In the genomic region with DNA sequence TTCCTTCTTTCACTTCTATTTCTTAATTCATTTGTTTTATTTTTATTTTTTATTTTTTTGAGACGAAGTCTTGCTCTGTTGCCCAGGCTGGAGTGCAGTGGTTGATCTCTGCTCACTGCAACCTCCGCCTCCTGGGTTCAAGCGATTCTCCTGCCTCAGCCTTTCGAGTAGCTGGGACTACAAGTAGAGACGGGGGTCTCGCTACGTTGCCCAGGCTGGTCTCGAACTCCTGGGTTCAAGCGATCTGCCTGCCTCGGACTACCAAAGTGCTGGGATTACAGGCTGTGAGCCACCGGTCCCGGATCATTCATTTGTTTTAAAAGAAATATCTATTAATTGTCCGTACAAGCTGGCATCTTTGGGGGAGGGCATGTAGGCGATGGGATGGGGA, we compare ENCODE assay signal across 11 cellular contexts. TPM values are rescaled to one million over a fixed set of nuclear protein-coding genes. Genes with fewer than 3 reads are reported as not detected.
DNase-seq lines count a peak whose midpoint lies in the region; ATAC-seq, FAIRE-seq and TF ChIP-seq lines count a peak whose summit lies in the region.
"Had no signal": no experiment of that assay in that cellular context is flagged by ENCODE, and none has a peak within 500 bp of the region (broad histone marks: within the 10 kb centered on the region; RNA-seq: fewer than 3 reads in every experiment).

No MANE protein-coding gene starts in this region.

- H2AFZ ChIP-seq in DND-41 (ENCODE audit: low read depth, low read length) (peak overlapping the region; percentile 55; the same call in 1 of the 2 replicates), OCI-LY1 (ENCODE audit: low read length) (no peak overlapping the region), H1 (ENCODE audit: low read length) (no peak overlapping the region)

- no peak overlapping the region for H2BK120ac ChIP-seq in H1 (replicated peaks; ENCODE audit: low read depth, low read length)

- peaks cover 23% of the 10 kb centered on the region for H3K79me2 ChIP-seq in DND-41 (ENCODE audit: insufficient read depth, low read length)
- no peaks in the 10 kb centered on the region for H3K79me2 ChIP-seq in OCI-LY1 (ENCODE audit: insufficient read depth, low read length)
- H3K79me2 ChIP-seq in H1 (ENCODE audit: control insufficient read depth in 1 of 2, insufficient read depth in 2 of 2, low read length in 2 of 2) = peaks cover 0 to 10% of the 10 kb centered on the region in 2 experiments; a peak in 1 of 4 replicates

- WGBS in H1 (ENCODE audit: extremely low coverage in 1 of 2, insufficient coverage in 1 of 2, insufficient read length in 1 of 2, insufficient replicate concordance in 2 of 2, low coverage in 1 of 2, low lambda C conversion rate in 2 of 2, missing lambda C conversion rate in 1 of 2), 2 experiments = 86% methylated on average over 14 of the region's 14 CpGs; no CpG with 5 or more reads in 1 of the 2 experiments
- 81 to 83% (median 82%) methylated on average over 14 of the region's 14 CpGs for WGBS in psoas muscle, 3 donors

- peaks cover 7% of the 10 kb centered on the region; the same call in 1 of the 2 replicates for H3K79me1 ChIP-seq in H1 (ENCODE audit: low read depth, low read length)

- H2BK5ac ChIP-seq in H1 (ENCODE audit: low read depth, low read length) = no peak overlapping the region

- no peaks in the 10 kb centered on the region for H3K27me3 ChIP-seq in DND-41 (ENCODE audit: insufficient read depth, low read length, poor library complexity)
- 0 out of 2 replicates have a peak, but pooled peaks cover 6% of the 10 kb centered on the region for H3K27me3 ChIP-seq in OCI-LY1 (ENCODE audit: insufficient read depth, low read length)
- H3K27me3 ChIP-seq in H1 (replicated peaks in 1 of 4; ENCODE audit: control insufficient read depth in 3 of 4, extremely low read depth in 1 of 4, insufficient read depth in 3 of 4, low read length in 3 of 4) = peaks cover 0 to 3% (median 0%) of the 10 kb centered on the region in 4 experiments; a peak in 2 of 7 replicates
- H3K27me3 ChIP-seq in psoas muscle (ENCODE audit: insufficient read depth in 3 of 3, low read length in 2 of 3) = peaks cover 0 to 14% (median 8%) of the 10 kb centered on the region in 3 donors

- H2AK5ac ChIP-seq in H1 (ENCODE audit: low read depth, low read length) = peak overlapping the region; percentile 76; the same call in 1 of the 2 replicates

- H3K9me3 ChIP-seq in DND-41 (ENCODE audit: insufficient read depth, low read length, severe bottlenecking) = no peaks in the 10 kb centered on the region
- no peaks in the 10 kb centered on the region for H3K9me3 ChIP-seq in OCI-LY1 (ENCODE audit: low read length)
- no peaks in the 10 kb centered on the region for H3K9me3 ChIP-seq in H1 (ENCODE audit: insufficient read depth in 2 of 2, low read depth in 1 of 2, low read length in 1 of 2)
- no peaks in the 10 kb centered on the region for H3K9me3 ChIP-seq in psoas muscle

- H3K36me3 ChIP-seq in DND-41 (ENCODE audit: insufficient read depth, low read length) = peaks cover 20% of the 10 kb centered on the region
- H3K36me3 ChIP-seq in OCI-LY1 (ENCODE audit: insufficient read depth, low read length) = peaks cover 12% of the 10 kb centered on the region; the same call in 1 of the 2 replicates
- H3K36me3 ChIP-seq in H1 (ENCODE audit: control insufficient read depth in 2 of 4, insufficient read depth in 4 of 4, low read length in 3 of 4) = peaks cover 0 to 2% (median under 1%) of the 10 kb centered on the region in 4 experiments; a peak in 2 of 8 replicates
- peaks cover 0 to 5% of the 10 kb centered on the region in 2 donors for H3K36me3 ChIP-seq in psoas muscle (ENCODE audit: insufficient read depth in 1 of 2, low read depth in 1 of 2)

- H3K4me3 ChIP-seq in DND-41 (ENCODE audit: low read depth in 1 of 2, low read length in 2 of 2) = peak overlapping the region in 1 of 2 experiments; percentile 79; a peak in 2 of 4 replicates
- H3K4me3 ChIP-seq in OCI-LY1 (ENCODE audit: low read depth, low read length, poor library complexity, severe bottlenecking) = peak overlapping the region; percentile 76
- peak overlapping the region in 2 of 4 experiments; percentile 57 to 80; a peak in 1 of 8 replicates for H3K4me3 ChIP-seq in H1 (ENCODE audit: extremely low read depth in 1 of 4, insufficient read depth in 2 of 4, low read depth in 3 of 4, low read length in 4 of 4)
- peak overlapping the region; percentile 73 for H3K4me3 ChIP-seq in psoas muscle

- no peak overlapping the region for H3K27ac ChIP-seq in DND-41 (ENCODE audit: low read length)
- no peak overlapping the region for H3K27ac ChIP-seq in OCI-LY1 (ENCODE audit: low read depth, low read length, poor library complexity, severe bottlenecking)
- no peak overlapping the region for H3K27ac ChIP-seq in H1 (ENCODE audit: low read depth, low read length)
- H3K27ac ChIP-seq in psoas muscle = peak overlapping the region; percentile 73
- no peak overlapping the region for H3K27ac ChIP-seq in substantia nigra (ENCODE audit: low read depth, low read length, poor library complexity, severe bottlenecking)

- FAIRE-seq in H1 (lab: Jason Lieb, UNC) = no peak

- intact Hi-C loops in psoas muscle (cut with DNase I) = loop anchor here (5.0 kb wide), 2 partner anchors 41 to 71 kb away; no protein-coding TSS in a partner anchor

- H2BK20ac ChIP-seq in H1 (ENCODE audit: low read length) = no peak overlapping the region

- H3K4me2 ChIP-seq in DND-41 (ENCODE audit: insufficient read depth, low read length) (peak overlapping the region; percentile 78), OCI-LY1 (ENCODE audit: low read length) (peak overlapping the region; percentile 91), H1 (ENCODE audit: insufficient read depth in 1 of 2, low read depth in 2 of 2, low read length in 2 of 2) (peak overlapping the region in 1 of 2 experiments; percentile 50; a peak in 1 of 4 replicates)

- TF ChIP-seq EP300 in H1 (IDR thresholded peaks at IDR 0.05; ENCODE audit: borderline replicate concordance in 1 of 2, low read depth in 2 of 2, low read length in 2 of 2) = no peak

- no peak for TF ChIP-seq POLR2A in H1 (IDR thresholded peaks at IDR 0.05; ENCODE audit: control extremely low read depth in 1 of 2, low read depth in 2 of 2, low read length in 2 of 2)
- TF ChIP-seq POLR2A in GM18505 (IDR thresholded peaks at IDR 0.05; ENCODE audit: borderline replicate concordance, extremely low read depth, insufficient read depth, insufficient read length) = no peak

- H3K23ac ChIP-seq in H1 (ENCODE audit: insufficient read length) = no peak overlapping the region

- H3K23me2 ChIP-seq in H1 (ENCODE audit: low read depth, low read length) = peaks cover 11% of the 10 kb centered on the region

- H3K9me2 ChIP-seq in OCI-LY1 (ENCODE audit: low read depth, low read length) = no peaks in the 10 kb centered on the region

- no peak overlapping the region for H3K18ac ChIP-seq in H1 (ENCODE audit: extremely low read depth, low read length)

- H3K9ac ChIP-seq in DND-41 (ENCODE audit: low read depth, low read length) (peak overlapping the region; percentile 64; the same call in 1 of the 2 replicates), OCI-LY1 (ENCODE audit: low read length) (no peak overlapping the region), H1 (replicated peaks in 1 of 4; ENCODE audit: extremely low read depth in 1 of 4, low read depth in 3 of 4, low read length in 3 of 4) (no peak overlapping the region)

- CTCF ChIA-PET in H1 (lab: Charles Lee; ENCODE audit: partially characterized antibody) = interaction anchor here (1.2 to 19.0 kb wide), 2 partner anchors 41 to 203 kb away, joined by 3 to 330 read pairs; a partner anchor contains a TSS

- H4K8ac ChIP-seq in H1 (ENCODE audit: extremely low read depth, insufficient read depth, low read length) = no peak overlapping the region; the same call in 1 of the 2 replicates

- POLR2A ChIA-PET in H1 (lab: Charles Lee; ENCODE audit: partially characterized antibody) = interaction anchor here (1.1 to 12.0 kb wide), 3 partner anchors 12 to 74 kb away, joined by 3 to 138 read pairs (median 74); a partner anchor contains a TSS

- no peak overlapping the region for H3K4ac ChIP-seq in H1 (replicated peaks; ENCODE audit: insufficient read length, low read depth, low read length)

- peak overlapping the region; percentile 77; the same call in 1 of the 2 replicates for H2BK12ac ChIP-seq in H1 (ENCODE audit: low read depth, low read length)

- H3K56ac ChIP-seq in H1 (replicated peaks; ENCODE audit: insufficient read length, low read depth, low read length) = no peak overlapping the region

- no peak for TF ChIP-seq RAD21 in H1 (IDR thresholded peaks at IDR 0.05 in 1 of 2, conservative IDR thresholded peaks at IDR 0.05 in 1 of 2; ENCODE audit: low read depth in 2 of 2, low read length in 2 of 2)

- DNase-seq in DND-41 (no peak), H1 (ENCODE audit: low read depth in 1 of 2, low spot score in 2 of 2) (no peak), psoas muscle (peak in 1 of 2 donors; percentile 36), substantia nigra (lab: John Stamatoyannopoulos, UW) (no peak), DMS153 (lab: John Stamatoyannopoulos, UW) (no peak)
- DNase-seq: SIG-M5 had no signal

- H2BK15ac ChIP-seq in H1 (ENCODE audit: low read length) = 0 out of 2 replicates have a peak overlapping the region, but pooled peaks have one; percentile 29

- H3F3A ChIP-seq in OCI-LY1 (ENCODE audit: insufficient read depth, low read length) = no peaks in the 10 kb centered on the region

- no peak overlapping the region for H4K5ac ChIP-seq in H1 (ENCODE audit: insufficient read length, low read depth, low read length)

- TF ChIP-seq CTCF in DND-41 (IDR thresholded peaks at IDR 0.05; ENCODE audit: borderline replicate concordance, extremely low read depth, low read length, poor library complexity, severe bottlenecking) (no peak), OCI-LY1 (IDR thresholded peaks at IDR 0.05; ENCODE audit: low read length) (no peak), H1 (IDR thresholded peaks at IDR 0.05; ENCODE audit: control extremely low read depth in 1 of 3, insufficient read depth in 1 of 3, low read depth in 1 of 3, low read length in 3 of 3) (no peak), psoas muscle (IDR thresholded peaks at IDR 0.05) (no peak)

- ATAC-seq in DND-41 (ENCODE audit: insufficient read depth, low read depth) = no peak
- no peak for ATAC-seq in psoas muscle
- no peak for ATAC-seq in GM21723 (IDR thresholded peaks at IDR 0.05; ENCODE audit: unreplicated experiment)
- ATAC-seq in GM18505 (IDR thresholded peaks at IDR 0.05; ENCODE audit: unreplicated experiment) = no peak

- H3K4me1 ChIP-seq in DND-41 (ENCODE audit: insufficient read depth, low read length) (peaks cover 33% of the 10 kb centered on the region), OCI-LY1 (ENCODE audit: insufficient read depth, low read length, severe bottlenecking) (peaks cover 43% of the 10 kb centered on the region), H1 (replicated peaks in 1 of 4; ENCODE audit: control insufficient read depth in 3 of 4, insufficient read depth in 4 of 4, low read length in 3 of 4) (peaks cover 12 to 43% (median 21%) of the 10 kb centered on the region in 4 experiments), psoas muscle (peaks cover 15% of the 10 kb centered on the region)

- no peak overlapping the region for H3K14ac ChIP-seq in H1 (ENCODE audit: insufficient read length)

- peak overlapping the region; percentile 58 for H4K91ac ChIP-seq in H1 (replicated peaks; ENCODE audit: insufficient read length, low read length)

- H4K20me1 ChIP-seq in DND-41 (ENCODE audit: insufficient read depth, low read length) (peaks cover 25% of the 10 kb centered on the region), OCI-LY1 (ENCODE audit: insufficient read depth, low read length) (no peaks in the 10 kb centered on the region), H1 (replicated peaks in 1 of 2; ENCODE audit: control insufficient read depth in 1 of 2, insufficient read depth in 2 of 2, low read length in 2 of 2) (peaks cover 1 to 5% of the 10 kb centered on the region in 2 experiments)

RNA-seq across cellular contexts. Expression of a gene that starts 0.5 kb away (rescaled TPM):
- 10.8 and 13.5 TPM in 2 replicates for total RNA-seq in H1 (2021; fragmentation: NEBNext Ultra II Directional; extraction: Animal tissue kit (Norgen Biotek cat#: 25700))
- polyA plus RNA-seq in H1 (2011; rRNA removed) (19.2 and 22.9 TPM in 2 replicates), psoas muscle (1 to 10 TPM; 2.8 to 5.2 (median 4.0) TPM)
- polyA plus RNA-seq in H1 (2011; cell fraction: cytosol; rRNA removed) = 18.8 TPM
- polyA plus RNA-seq in H1 (2011; cell fraction: nucleus; rRNA removed) = 14.3 TPM
- polyA plus RNA-seq in H1 (2012, experiment 1 of 2) = 12.7 to 17.1 TPM (median 13.6 TPM) in 4 replicates
- polyA plus RNA-seq in H1 (2012, experiment 2 of 2) = 17.0 TPM
- polyA plus RNA-seq in H1 (2013, experiment 1 of 2) = 6.2 TPM
- 7.5 TPM for polyA plus RNA-seq in H1 (2013, experiment 2 of 2)
- 7.0 and 9.3 TPM in 2 replicates for polyA minus RNA-seq in H1 (2011; rRNA and poly(A)+ RNA removed)
- 7.8 TPM for polyA minus RNA-seq in H1 (2011; cell fraction: cytosol; rRNA and poly(A)+ RNA removed)
- polyA minus RNA-seq in H1 (2011; cell fraction: nucleus; rRNA and poly(A)+ RNA removed) = 12.2 TPM
- 1 to 10 TPM; 2.1 to 5.0 (median 3.0) TPM for total RNA-seq in psoas muscle

RNA-seq across cellular contexts. Expression of a gene that starts 4.4 kb away (rescaled TPM):
- total RNA-seq in H1 (2021; fragmentation: NEBNext Ultra II Directional; extraction: Animal tissue kit (Norgen Biotek cat#: 25700)) = 15.5 and 15.7 TPM in 2 replicates
- polyA plus RNA-seq in H1 (2011; rRNA removed) (8.0 and 11.6 TPM in 2 replicates), psoas muscle (under 1 TPM in 2 of 3 donors, not detected in 1; 0.04 to 0.07 TPM)
- polyA plus RNA-seq in H1 (2011; cell fraction: cytosol; rRNA removed) = 9.9 TPM
- polyA plus RNA-seq in H1 (2011; cell fraction: nucleus; rRNA removed) = 22.6 TPM
- polyA plus RNA-seq in H1 (2012, experiment 1 of 2) = 10.2 to 14.9 TPM (median 13.2 TPM) in 4 replicates
- 12.1 TPM for polyA plus RNA-seq in H1 (2012, experiment 2 of 2)
- 7.8 TPM for polyA plus RNA-seq in H1 (2013, experiment 1 of 2)
- 7.7 TPM for polyA plus RNA-seq in H1 (2013, experiment 2 of 2)
- polyA minus RNA-seq in H1 (2011; rRNA and poly(A)+ RNA removed) = 8.8 and 10.7 TPM in 2 replicates
- 6.5 TPM for polyA minus RNA-seq in H1 (2011; cell fraction: cytosol; rRNA and poly(A)+ RNA removed)
- polyA minus RNA-seq in H1 (2011; cell fraction: nucleus; rRNA and poly(A)+ RNA removed) = 6.2 TPM
- not detected for total RNA-seq in psoas muscle
- total RNA-seq: aorta, LHCN-M2 had no signal
- polyA plus RNA-seq: aorta had no signal

RNA-seq across cellular contexts. Expression of a gene that starts 8.5 kb away (rescaled TPM):
- 29.5 and 32.3 TPM in 2 replicates for total RNA-seq in H1 (2021; fragmentation: NEBNext Ultra II Directional; extraction: Animal tissue kit (Norgen Biotek cat#: 25700))
- 65.0 and 73.7 TPM in 2 replicates for polyA plus RNA-seq in H1 (2011; rRNA removed)
- 49.6 TPM for polyA plus RNA-seq in H1 (2011; cell fraction: cytosol; rRNA removed)
- polyA plus RNA-seq in H1 (2011; cell fraction: nucleus; rRNA removed) = 90.4 TPM
- polyA plus RNA-seq in H1 (2012, experiment 1 of 2) = 26.2 to 41.2 TPM (median 36.7 TPM) in 4 replicates
- polyA plus RNA-seq in H1 (2012, experiment 2 of 2) = 48.9 TPM
- polyA plus RNA-seq in H1 (2013, experiment 1 of 2) = 43.7 TPM
- 43.6 TPM for polyA plus RNA-seq in H1 (2013, experiment 2 of 2)
- 48.1 and 49.1 TPM in 2 replicates for polyA minus RNA-seq in H1 (2011; rRNA and poly(A)+ RNA removed)
- polyA minus RNA-seq in H1 (2011; cell fraction: cytosol; rRNA and poly(A)+ RNA removed) = 21.4 TPM
- 25.3 TPM for polyA minus RNA-seq in H1 (2011; cell fraction: nucleus; rRNA and poly(A)+ RNA removed)
- 10 to 100 TPM; 10.9 to 23.3 (median 18.0) TPM for total RNA-seq in psoas muscle
- polyA plus RNA-seq in psoas muscle = 10 to 100 TPM; 16.0 to 23.6 (median 20.8) TPM

RNA-seq across cellular contexts. Expression of a gene that starts 18.9 kb away (rescaled TPM):
- 2,224 and 2,297 TPM in 2 replicates for total RNA-seq in H1 (2021; fragmentation: NEBNext Ultra II Directional; extraction: Animal tissue kit (Norgen Biotek cat#: 25700))
- polyA plus RNA-seq in H1 (2011; rRNA removed) = 1,244 and 1,564 TPM in 2 replicates
- polyA plus RNA-seq in H1 (2011; cell fraction: cytosol; rRNA removed) = 1,987 TPM
- polyA plus RNA-seq in H1 (2011; cell fraction: nucleus; rRNA removed) = 1,165 TPM
- 2,191 to 2,644 TPM (median 2,404 TPM) in 4 replicates for polyA plus RNA-seq in H1 (2012, experiment 1 of 2)
- 384 TPM for polyA plus RNA-seq in H1 (2012, experiment 2 of 2)
- polyA plus RNA-seq in H1 (2013, experiment 1 of 2) = 1,706 TPM
- 1,654 TPM for polyA plus RNA-seq in H1 (2013, experiment 2 of 2)
- 1,724 and 1,899 TPM in 2 replicates for polyA minus RNA-seq in H1 (2011; rRNA and poly(A)+ RNA removed)
- 850 TPM for polyA minus RNA-seq in H1 (2011; cell fraction: cytosol; rRNA and poly(A)+ RNA removed)
- 610 TPM for polyA minus RNA-seq in H1 (2011; cell fraction: nucleus; rRNA and poly(A)+ RNA removed)
- total RNA-seq in psoas muscle = 1,000 to 10,000 TPM; 1,150 to 1,595 (median 1,339) TPM
- polyA plus RNA-seq in psoas muscle = 1,000 to 10,000 TPM in 2 of 3 donors, 100 to 1,000 TPM in 1; 743 to 1,128 (median 1,033) TPM

RNA-seq across cellular contexts. Expression of a gene that starts 42.4 kb away (rescaled TPM):
- 187 and 196 TPM in 2 replicates for total RNA-seq in H1 (2021; fragmentation: NEBNext Ultra II Directional; extraction: Animal tissue kit (Norgen Biotek cat#: 25700))
- polyA plus RNA-seq in H1 (2011; rRNA removed) (558 and 626 TPM in 2 replicates), psoas muscle (10 to 100 TPM; 29.1 to 39.7 (median 39.1) TPM)
- polyA plus RNA-seq in H1 (2011; cell fraction: cytosol; rRNA removed) = 409 TPM
- 636 TPM for polyA plus RNA-seq in H1 (2011; cell fraction: nucleus; rRNA removed)
- 210 to 268 TPM (median 256 TPM) in 4 replicates for polyA plus RNA-seq in H1 (2012, experiment 1 of 2)
- 267 TPM for polyA plus RNA-seq in H1 (2012, experiment 2 of 2)
- polyA plus RNA-seq in H1 (2013, experiment 1 of 2) = 396 TPM
- polyA plus RNA-seq in H1 (2013, experiment 2 of 2) = 418 TPM
- polyA minus RNA-seq in H1 (2011; rRNA and poly(A)+ RNA removed) = 456 and 664 TPM in 2 replicates
- 124 TPM for polyA minus RNA-seq in H1 (2011; cell fraction: cytosol; rRNA and poly(A)+ RNA removed)
- 168 TPM for polyA minus RNA-seq in H1 (2011; cell fraction: nucleus; rRNA and poly(A)+ RNA removed)
- 10 to 100 TPM; 29.6 to 80.7 (median 41.6) TPM for total RNA-seq in psoas muscle

Comparison
In these comparisons a context has a peak if more than half of its experiments do, and no peak if none do; other contexts are left out.
1. RNA of a gene that starts 4.4 kb away (total RNA-seq): 15.5 to 15.7 TPM in H1; not detected in psoas muscle; every median in the first group is over 10 times any median in the second.